Comparison of ENCODE assay signal across 19 cellular contexts in genomic region chr11:72578051-72578450, GRCh38.
DNase-seq lines count a peak whose midpoint lies in the region; ATAC-seq and TF ChIP-seq lines count a peak whose summit lies in the region.
"Had no signal": no experiment of that assay in that cellular context is flagged by ENCODE, and none has a peak within 500 bp of the region (broad histone marks: within the 10 kb centered on the region; RNA-seq: fewer than 3 reads in every experiment).

No MANE protein-coding gene starts in this region.

- H3K9me3 ChIP-seq in sigmoid colon = no peaks in the 10 kb centered on the region
- H3K9me3 ChIP-seq: BLaER1 treated with 17β-estradiol and CSF1 and Interleukin-3, amounts not matched to agents 10 nM and 100 nM had no signal

- TF ChIP-seq POLR2A in sigmoid colon (IDR thresholded peaks at IDR 0.05) = no peak

- no peaks in the 10 kb centered on the region for H3K27me3 ChIP-seq in sigmoid colon
- H3K27me3 ChIP-seq: BLaER1 treated with 17β-estradiol and CSF1 and Interleukin-3, amounts not matched to agents 10 nM and 100 nM had no signal

- H3K4me3 ChIP-seq in sigmoid colon = no peak overlapping the region
- H3K4me3 ChIP-seq: BLaER1 treated with 17β-estradiol and CSF1 and Interleukin-3, amounts not matched to agents 10 nM and 100 nM; GM23338 had no signal

- no peak for ATAC-seq in GM21619 (IDR thresholded peaks at IDR 0.05; ENCODE audit: unreplicated experiment)
- ATAC-seq: GM23338, PC-3 had no signal

- H3K36me3 ChIP-seq in sigmoid colon = peaks cover 0 to 70% (median 37%) of the 10 kb centered on the region in 4 donors
- H3K36me3 ChIP-seq: BLaER1 treated with 17β-estradiol and CSF1 and Interleukin-3, amounts not matched to agents 10 nM and 100 nM had no signal

- no peak overlapping the region for H3K27ac ChIP-seq in sigmoid colon
- H3K27ac ChIP-seq: BLaER1 treated with 17β-estradiol and CSF1 and Interleukin-3, amounts not matched to agents 10 nM and 100 nM had no signal

- no peaks in the 10 kb centered on the region for H3K4me1 Mint-ChIP-seq in activated naive CD4-positive, alpha-beta T cell treated with anti-CD3 and anti-CD28 coated beads for 36 hours (ENCODE audit: low read depth)
- H3K4me1 Mint-ChIP-seq in CD14-positive monocyte = peaks cover 13% of the 10 kb centered on the region
- H3K4me1 Mint-ChIP-seq in chondrocyte (ENCODE audit: low read depth) = peaks cover 3% of the 10 kb centered on the region

- no peak overlapping the region for H3K4me3 Mint-ChIP-seq in activated naive CD4-positive, alpha-beta T cell treated with anti-CD3 and anti-CD28 coated beads for 36 hours
- H3K4me3 Mint-ChIP-seq in CD14-positive monocyte = no peak overlapping the region
- H3K4me3 Mint-ChIP-seq in chondrocyte (ENCODE audit: unreplicated experiment) = no peak overlapping the region
- H3K4me3 Mint-ChIP-seq: GM23338 had no signal

- H3K27ac Mint-ChIP-seq in activated naive CD4-positive, alpha-beta T cell treated with anti-CD3 and anti-CD28 coated beads for 36 hours = no peak overlapping the region
- no peak overlapping the region for H3K27ac Mint-ChIP-seq in CD14-positive monocyte
- H3K27ac Mint-ChIP-seq in chondrocyte (ENCODE audit: unreplicated experiment) = no peak overlapping the region
- H3K27ac Mint-ChIP-seq: GM23338 had no signal

- H3K36me3 Mint-ChIP-seq in activated naive CD4-positive, alpha-beta T cell treated with anti-CD3 and anti-CD28 coated beads for 36 hours (ENCODE audit: low read depth) = no peaks in the 10 kb centered on the region
- H3K36me3 Mint-ChIP-seq in CD14-positive monocyte (no peaks in the 10 kb centered on the region), chondrocyte (ENCODE audit: low read depth) (no peaks in the 10 kb centered on the region)

- TF ChIP-seq EP300 in sigmoid colon (IDR thresholded peaks at IDR 0.05) = no peak

- WGBS in sigmoid colon, 2 donors = 90 to 93% methylated on average over 6 of the region's 6 CpGs

- peak; percentile 1 for DNase-seq in activated naive CD4-positive, alpha-beta T cell treated with anti-CD3 and anti-CD28 coated beads for 36 hours
- no peak for DNase-seq in activated naive CD4-positive, alpha-beta T cell (lab: John Stamatoyannopoulos, UW)
- DNase-seq in CD14-positive monocyte (ENCODE audit: low spot score) (peak; percentile 18), chondrocyte (ENCODE audit: low spot score) (peak; percentile 60), sigmoid colon (peak; percentile 52), HEK293T (ENCODE audit: extremely low spot score) (no peak), NCI-H774 (lab: John Stamatoyannopoulos, UW) (no peak)
- DNase-seq: DMS79 treated with DMSO at 0.1 percent for 48 hours, KBM-7, MV-4-11, NCI-H1417, NCI-H187 treated with DMSO at 0.1 percent for 48 hours, NCI-H2171 treated with DMSO at 0.1 percent for 48 hours, NCI-H446 treated with DMSO at 0.1 percent for 48 hours, NCI-H748 treated with DMSO at 0.1 percent for 48 hours, PC-3 had no signal

- intact Hi-C loops in activated naive CD4-positive, alpha-beta T cell treated with anti-CD3 and anti-CD28 coated beads for 36 hours (cut with micrococcal nuclease) = no loop called here
- intact Hi-C loops in CD14-positive monocyte (cut with micrococcal nuclease) (loop anchor here in 1 of 2 donors (5.0 kb wide), 1 partner anchor 106 kb away; no protein-coding TSS in a partner anchor), sigmoid colon (cut with DNase I) (no loop called here)

- H3K27me3 Mint-ChIP-seq in activated naive CD4-positive, alpha-beta T cell treated with anti-CD3 and anti-CD28 coated beads for 36 hours (ENCODE audit: low read depth) = peaks cover 3% of the 10 kb centered on the region
- H3K27me3 Mint-ChIP-seq in CD14-positive monocyte (ENCODE audit: low read depth in 3 of 3) = peaks cover 21 to 33% (median 22%) of the 10 kb centered on the region in 3 donors
- H3K27me3 Mint-ChIP-seq in chondrocyte (ENCODE audit: low read depth) = peaks cover 39% of the 10 kb centered on the region

- no peaks in the 10 kb centered on the region for H3K4me1 ChIP-seq in sigmoid colon

- POLR2A ChIA-PET in HEK293T (lab: Yijun Ruan, JAX) = no interaction called here

- TF ChIP-seq CTCF in CD14-positive monocyte (IDR thresholded peaks at IDR 0.05) (no peak), chondrocyte (IDR thresholded peaks at IDR 0.05) (no peak), sigmoid colon (IDR thresholded peaks at IDR 0.05) (no peak)

- CTCF ChIA-PET in activated naive CD4-positive, alpha-beta T cell treated with anti-CD3 and anti-CD28 coated beads for 36 hours (lab: Charles Lee) = interaction anchor here (0.6 to 1.4 kb wide), 3 partner anchors 10 to 106 kb away, joined by 3 to 6 read pairs (median 3); no protein-coding TSS in a partner anchor
- CTCF ChIA-PET in HEK293T (lab: Yijun Ruan, JAX) = interaction anchor here (0.6 to 0.7 kb wide), 3 partner anchors 12 to 107 kb away, joined by 3 read pairs; no protein-coding TSS in a partner anchor

- no peaks in the 10 kb centered on the region for H3K9me3 Mint-ChIP-seq in activated naive CD4-positive, alpha-beta T cell treated with anti-CD3 and anti-CD28 coated beads for 36 hours
- peaks cover 0 to 4% (median 0%) of the 10 kb centered on the region in 7 donors for H3K9me3 Mint-ChIP-seq in CD14-positive monocyte
- H3K9me3 Mint-ChIP-seq in chondrocyte (ENCODE audit: low read depth) = no peaks in the 10 kb centered on the region
- H3K9me3 Mint-ChIP-seq: GM23338 had no signal

TF ChIP-seq in HEK293T, 16 proteins besides CTCF, POLR2A, EP300 and RAD21:
- no peak for TF ChIP-seq BHLHE40 (IDR thresholded peaks at IDR 0.05; ENCODE audit: borderline replicate concordance)
- no peak for TF ChIP-seq L3MBTL2 (conservative IDR thresholded peaks at IDR 0.05)
- TF ChIP-seq ELF4 (IDR thresholded peaks at IDR 0.05) = no peak
- no peak for TF ChIP-seq HDGF (IDR thresholded peaks at IDR 0.05; ENCODE audit: borderline replicate concordance)
- TF ChIP-seq SP1 (IDR thresholded peaks at IDR 0.05) = no peak
- TF ChIP-seq ARNT (IDR thresholded peaks at IDR 0.05) = no peak
TF ChIP-seq in HEK293T: peak in this region for 0.

Comparison
In these comparisons a context has a peak if more than half of its experiments do, and no peak if none do; other contexts are left out.
1. DNase-seq: peak in activated naive CD4-positive, alpha-beta T cell treated with anti-CD3 and anti-CD28 coated beads for 36 hours (single experiment), CD14-positive monocyte (single experiment), chondrocyte (single experiment) and sigmoid colon (single experiment); none in activated naive CD4-positive, alpha-beta T cell (0 of 4), HEK293T (single experiment) and NCI-H774 (single experiment).